9 cellular contexts compared by ENCODE assay signal in the genomic region with DNA sequence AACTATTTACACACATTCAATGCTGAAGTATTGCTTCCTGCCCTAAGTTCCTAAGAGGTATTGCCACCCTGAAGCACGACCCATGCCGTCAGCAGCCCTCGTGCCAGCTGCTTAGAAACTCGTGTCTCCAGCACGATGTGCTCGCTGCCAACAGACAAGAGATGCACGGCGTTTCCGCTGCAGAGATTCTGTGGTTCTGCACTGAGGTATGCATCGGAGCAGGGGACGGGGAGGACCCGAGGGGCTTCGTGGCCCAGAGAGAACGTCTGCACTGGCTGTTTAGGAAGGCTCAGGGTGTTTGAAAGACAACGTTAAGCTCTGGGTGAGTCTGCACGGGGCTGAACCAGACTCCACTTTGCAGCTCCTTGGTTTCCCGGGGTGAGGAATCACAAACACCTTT.
DNase-seq lines count a peak whose midpoint lies in the region; ATAC-seq lines count a peak whose summit lies in the region.
"Had no signal": no experiment of that assay in that cellular context is flagged by ENCODE, and none has a peak within 500 bp of the region (broad histone marks: within the 10 kb centered on the region; RNA-seq: fewer than 3 reads in every experiment).

No MANE protein-coding gene starts in this region.

- DNase-seq in NCI-H2196 (lab: John Stamatoyannopoulos, UW; ENCODE audit: unreplicated experiment) = peak; percentile 48
- no peak for DNase-seq in NCI-H2196 treated with DMSO at 0.1 percent for 48 hours (lab: John Stamatoyannopoulos, UW; ENCODE audit: unreplicated experiment)
- DNase-seq in T follicular helper cell (ENCODE audit: low read depth) = peak; percentile 60
- DNase-seq in central memory CD8-positive, alpha-beta T cell (ENCODE audit: low spot score in 2 of 2) = peak; percentile 39 to 56
- DNase-seq in stimulated activated CD4-positive, alpha-beta T cell treated with anti-CD3 and anti-CD28 coated beads, Interleukin-4, amount 100 ng/mL, for 24 hours = peak; percentile 15
- DNase-seq in NCI-H146 treated with DMSO at 0.1 percent for 48 hours (lab: John Stamatoyannopoulos, UW; ENCODE audit: unreplicated experiment) = no peak
- DNase-seq in SW 1271 (lab: John Stamatoyannopoulos, UW) = no peak
- no peak for DNase-seq in SKM-1 treated with dmso at 0.1 percent for 144 hours (lab: John Stamatoyannopoulos, UW; ENCODE audit: unreplicated experiment)
- DNase-seq: NCI-H187 treated with DMSO at 0.1 percent for 48 hours had no signal

- peak; percentile 78 for ATAC-seq in central memory CD8-positive, alpha-beta T cell (replicated peaks; ENCODE audit: extremely low read depth, poor library complexity, severe bottlenecking)

- peaks cover 13% of the 10 kb centered on the region for H3K36me3 Mint-ChIP-seq in central memory CD8-positive, alpha-beta T cell (ENCODE audit: insufficient read depth)

- H3K4me3 Mint-ChIP-seq in central memory CD8-positive, alpha-beta T cell = peak overlapping the region; percentile 64

- H3K4me1 Mint-ChIP-seq in central memory CD8-positive, alpha-beta T cell = peaks cover 15% of the 10 kb centered on the region

- peak overlapping the region; percentile 94 for H3K27ac Mint-ChIP-seq in central memory CD8-positive, alpha-beta T cell (ENCODE audit: low read depth)

- no peaks in the 10 kb centered on the region for H3K9me3 Mint-ChIP-seq in central memory CD8-positive, alpha-beta T cell

- H3K27me3 Mint-ChIP-seq in central memory CD8-positive, alpha-beta T cell = no peaks in the 10 kb centered on the region

Comparison
In these comparisons a context has a peak if more than half of its experiments do, and no peak if none do; other contexts are left out.
1. DNase-seq: peak in NCI-H2196 (single experiment), T follicular helper cell (single experiment), central memory CD8-positive, alpha-beta T cell (2 of 2) and stimulated activated CD4-positive, alpha-beta T cell treated with anti-CD3 and anti-CD28 coated beads, Interleukin-4, amount 100 ng/mL, for 24 hours (single experiment); none in NCI-H2196 treated with DMSO at 0.1 percent for 48 hours (single experiment), NCI-H146 treated with DMSO at 0.1 percent for 48 hours (single experiment), SW 1271 (0 of 2) and SKM-1 treated with dmso at 0.1 percent for 144 hours (single experiment).